9 cellular contexts compared by ENCODE assay signal in the genomic region with DNA sequence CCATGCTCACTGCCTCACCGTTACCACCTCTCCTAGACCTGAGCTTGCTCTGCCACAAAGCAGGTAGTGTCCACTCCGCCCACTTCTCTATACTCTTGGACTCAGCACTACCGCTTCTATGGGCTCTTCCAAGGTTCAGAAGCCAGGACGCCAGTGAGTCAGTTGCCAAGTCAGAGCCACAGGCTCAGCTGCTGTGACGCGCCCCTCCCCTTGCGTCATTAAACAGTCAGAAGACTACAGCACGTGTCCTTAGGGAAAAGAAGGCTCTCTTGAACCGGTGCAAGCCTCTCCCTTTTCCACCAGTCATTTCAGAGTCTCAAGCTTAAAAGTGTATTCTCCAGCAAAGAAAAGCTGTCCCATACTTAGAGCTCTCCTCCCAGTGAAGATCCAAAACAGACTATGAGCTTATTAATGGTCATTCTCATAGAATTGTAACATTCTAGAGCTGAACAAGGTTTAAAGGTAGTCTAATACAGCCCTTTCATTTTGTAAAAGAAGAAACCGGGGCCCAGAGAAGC. TPM values are rescaled to one million over a fixed set of nuclear protein-coding genes. Genes with fewer than 3 reads are reported as not detected.
DNase-seq lines count a peak whose midpoint lies in the region; ATAC-seq and TF ChIP-seq lines count a peak whose summit lies in the region.
"Had no signal": no experiment of that assay in that cellular context is flagged by ENCODE, and none has a peak within 500 bp of the region (broad histone marks: within the 10 kb centered on the region; RNA-seq: fewer than 3 reads in every experiment).

No MANE protein-coding gene starts in this region.

- TF ChIP-seq CTCF in HFF-Myc (IDR thresholded peaks at IDR 0.05; ENCODE audit: low read depth, low read length, missing control alignments) (no peak), OCI-LY3 (IDR thresholded peaks at IDR 0.05; ENCODE audit: low read depth, low read length) (no peak), fibroblast of the aortic adventitia (IDR thresholded peaks at IDR 0.05; ENCODE audit: insufficient read depth, low read length) (no peak)

- no peaks in the 10 kb centered on the region for H4K20me1 ChIP-seq in OCI-LY3 (ENCODE audit: insufficient read depth, low read length)

- no peaks in the 10 kb centered on the region for H3K36me3 ChIP-seq in OCI-LY3 (replicated peaks; ENCODE audit: low read depth, low read length)
- H3K36me3 ChIP-seq: cardiac muscle cell had no signal

- H3K4me2 ChIP-seq in OCI-LY3 (ENCODE audit: low read length) = peak overlapping the region; percentile 96

- H3K4me1 ChIP-seq in OCI-LY3 (ENCODE audit: low read length) = peaks cover 91% of the 10 kb centered on the region

- H3K9ac ChIP-seq in OCI-LY3 (ENCODE audit: low read length) = peak overlapping the region; percentile 95

- H3K9me3 ChIP-seq in OCI-LY3 (ENCODE audit: insufficient read depth, low read length) = no peaks in the 10 kb centered on the region

- H3K4me3 ChIP-seq in HFF-Myc (replicated peaks; ENCODE audit: low read depth, low read length) = no peak overlapping the region
- peak overlapping the region; percentile 76 for H3K4me3 ChIP-seq in OCI-LY3 (ENCODE audit: low read length)
- H3K4me3 ChIP-seq in fibroblast of the aortic adventitia (ENCODE audit: low read depth, low read length) = no peak overlapping the region
- H3K4me3 ChIP-seq: cardiac muscle cell had no signal

- DNase-seq in DMS53 (lab: John Stamatoyannopoulos, UW) (peak; percentile 97), HFF-Myc (ENCODE audit: extremely low read depth, low read depth) (peak; percentile 20), fibroblast of the aortic adventitia (ENCODE audit: low read depth) (peak; percentile 96), sciatic nerve (ENCODE audit: low spot score) (no peak), GM19240 (ENCODE audit: insufficient read length, low spot score) (no peak)
- no peak for DNase-seq in stimulated activated naive CD8-positive, alpha-beta T cell treated with anti-CD3 and anti-CD28 coated beads, Interleukin-15, Interleukin-2, amounts not matched to agents 100 U/mL and 50 U/mL, for 24 hours

- H3K79me2 ChIP-seq in OCI-LY3 (ENCODE audit: low read length) = peaks cover 5% of the 10 kb centered on the region; the same call in 1 of the 2 replicates

- intact Hi-C loops in sciatic nerve (cut with DNase I) = no loop called here

- H3K27ac ChIP-seq in OCI-LY3 (ENCODE audit: low read length) = peak overlapping the region; percentile 99
- H3K27ac ChIP-seq: cardiac muscle cell had no signal

- no peak overlapping the region for H2AFZ ChIP-seq in OCI-LY3 (ENCODE audit: low read depth, low read length)

- ATAC-seq in sciatic nerve (peak; percentile 49), HG03457 (IDR thresholded peaks at IDR 0.05; ENCODE audit: unreplicated experiment) (no peak)
- ATAC-seq in stimulated activated naive CD8-positive, alpha-beta T cell treated with anti-CD3 and anti-CD28 coated beads, Interleukin-15, Interleukin-2, amounts not matched to agents 100 U/mL and 50 U/mL, for 24 hours = no peak

- no peaks in the 10 kb centered on the region for H3K27me3 ChIP-seq in OCI-LY3 (ENCODE audit: low read depth, low read length)
- H3K27me3 ChIP-seq: cardiac muscle cell had no signal

RNA-seq across cellular contexts. Expression of a gene that starts 41.0 kb away (rescaled TPM):
- 7.5 and 24.1 TPM in 2 replicates for total RNA-seq in fibroblast of the aortic adventitia (ENCODE audit: low replicate concordance)
- 60.7 TPM for total RNA-seq in sciatic nerve

Comparison
In these comparisons a context has a peak if more than half of its experiments do, and no peak if none do; other contexts are left out.
1. DNase-seq: peak in DMS53 (single experiment), HFF-Myc (single experiment) and fibroblast of the aortic adventitia (single experiment); none in sciatic nerve (single experiment), stimulated activated naive CD8-positive, alpha-beta T cell treated with anti-CD3 and anti-CD28 coated beads, Interleukin-15, Interleukin-2, amounts not matched to agents 100 U/mL and 50 U/mL, for 24 hours (single experiment) and GM19240 (single experiment).